ENCODE assay signal across 8 cellular contexts in the genomic region with DNA sequence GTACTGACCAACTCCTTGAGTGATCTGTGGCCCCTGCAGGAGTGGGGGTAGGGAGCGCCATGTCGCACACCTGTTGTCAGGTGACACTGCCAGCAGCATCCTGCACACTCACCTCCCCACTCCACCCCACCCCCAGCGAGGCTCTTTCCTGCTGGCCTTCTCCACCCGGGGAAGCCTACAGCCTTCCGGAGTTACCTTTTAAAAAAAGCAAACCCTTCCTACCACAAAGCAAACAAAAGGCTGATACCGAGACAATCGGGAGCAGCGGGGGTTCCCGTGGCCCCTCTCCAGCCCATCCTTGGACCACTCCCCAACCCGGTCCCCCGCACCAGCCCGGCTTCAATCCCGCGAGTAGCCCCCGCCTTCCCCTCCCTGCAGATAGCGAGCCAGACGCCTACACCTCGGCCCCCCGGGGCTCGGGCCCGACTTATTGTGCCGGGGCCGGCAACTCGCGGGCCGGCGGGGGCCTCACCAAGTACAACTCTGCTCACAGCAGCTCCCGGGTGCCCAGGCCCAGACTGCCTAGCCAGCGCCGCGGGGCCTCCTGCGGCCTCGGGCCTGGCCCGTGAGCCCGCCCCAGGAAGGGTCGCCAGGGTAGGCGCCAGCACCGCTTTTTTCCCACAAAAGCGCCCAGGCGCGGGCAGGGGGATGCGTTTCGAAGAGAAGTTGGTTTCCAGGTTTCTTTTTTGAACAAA. TPM values are rescaled to one million over a fixed set of nuclear protein-coding genes. Genes with fewer than 3 reads are reported as not detected.
DNase-seq lines count a peak whose midpoint lies in the region; ATAC-seq and TF ChIP-seq lines count a peak whose summit lies in the region.

No MANE protein-coding gene starts in this region.

- H3K9me3 Mint-ChIP-seq in H9 = peaks cover 0 to 2% of the 10 kb centered on the region in 2 experiments; a peak in 1 of 5 replicates
- H3K9me3 Mint-ChIP-seq in nephron = no peaks in the 10 kb centered on the region

- no peak overlapping the region for H2AK5ac ChIP-seq in H9 (ENCODE audit: insufficient read length, low read length)

- H3K23ac ChIP-seq in H9 (ENCODE audit: insufficient read length, low read depth, low read length) = no peak overlapping the region

- peak overlapping the region; percentile 90 for H3K4me3 ChIP-seq in epithelial cell of proximal tubule (ENCODE audit: low read depth, low read length)
- peak overlapping the region; percentile 75 to 97 (median 86) for H3K4me3 ChIP-seq in upper lobe of left lung

- H2BK5ac ChIP-seq in H9 (ENCODE audit: insufficient read length, low read length) = no peak overlapping the region

- H4K5ac ChIP-seq in H9 (ENCODE audit: insufficient read length, low read depth, low read length) = no peak overlapping the region

- TF ChIP-seq CTCF in H9 (conservative IDR thresholded peaks at IDR 0.05) (no peak), epithelial cell of proximal tubule (conservative IDR thresholded peaks at IDR 0.05; ENCODE audit: low read depth, low read length) (no peak), nephron (IDR thresholded peaks at IDR 0.05; ENCODE audit: unreplicated experiment in 3 of 3) (no peak), upper lobe of left lung (IDR thresholded peaks at IDR 0.05) (no peak)

- H3K4ac ChIP-seq in H9 (ENCODE audit: low read depth, low read length) = no peak overlapping the region

- TF ChIP-seq POLR2A in upper lobe of left lung (IDR thresholded peaks at IDR 0.05) = peak in 1 of 4 donors; percentile 21

- no peak overlapping the region for H2AFZ ChIP-seq in H9 (ENCODE audit: low read length)

- H3K23me2 ChIP-seq in H9 (ENCODE audit: insufficient read length, low read depth, low read length, poor library complexity, severe bottlenecking) = peaks cover 16% of the 10 kb centered on the region

- no peak overlapping the region for H2BK120ac ChIP-seq in H9 (ENCODE audit: low read depth, low read length, poor library complexity, severe bottlenecking)

- no peak overlapping the region for H4K91ac ChIP-seq in H9 (ENCODE audit: insufficient read length, low read depth, low read length)

- no peak overlapping the region for H2BK15ac ChIP-seq in H9 (ENCODE audit: low read depth, low read length)

- H3K14ac ChIP-seq in H9 (ENCODE audit: insufficient read depth, low read length) = peak overlapping the region; percentile 57; the same call in 1 of the 2 replicates

- no peak overlapping the region for H2BK12ac ChIP-seq in H9 (ENCODE audit: insufficient read length, low read depth, low read length)

- H3K18ac ChIP-seq in H9 (ENCODE audit: insufficient read length, low read depth, low read length) = no peak overlapping the region

- peaks cover 12% of the 10 kb centered on the region; the same call in 1 of the 2 replicates for H3K79me2 ChIP-seq in H9 (ENCODE audit: insufficient read depth, low read length)

- no peak for TF ChIP-seq EP300 in upper lobe of left lung (IDR thresholded peaks at IDR 0.05)

- H3K4me1 ChIP-seq in H9 (ENCODE audit: insufficient read depth, low read length) (peaks cover 11% of the 10 kb centered on the region; the same call in 1 of the 2 replicates), upper lobe of left lung (peaks cover 44 to 61% (median 51%) of the 10 kb centered on the region in 4 donors)

- peak overlapping the region in 1 of 3 experiments; percentile 70; a peak in 1 of 7 replicates for H3K27ac Mint-ChIP-seq in H9
- H3K27ac Mint-ChIP-seq in nephron = peak overlapping the region; percentile 60 to 92 (median 81)

- H3K27me3 ChIP-seq in H9 (ENCODE audit: insufficient read depth, low read length) (peaks cover 23% of the 10 kb centered on the region; the same call in 1 of the 2 replicates), upper lobe of left lung (no peaks in the 10 kb centered on the region)

- DNase-seq in G401 (ENCODE audit: low spot score) = peak; percentile 26
- peak; percentile 58 for DNase-seq in H9
- peak; percentile 18 for DNase-seq in NCI-H1105 treated with DMSO at 0.1 percent for 48 hours (lab: John Stamatoyannopoulos, UW)
- peak; percentile 28 to 31 for DNase-seq in activated CD4-positive, alpha-beta T cell treated with anti-CD3 and anti-CD28 coated beads, Interleukin-2, amount 50 U/mL, for 4 hours
- no peak for DNase-seq in epithelial cell of proximal tubule (ENCODE audit: low read depth)
- DNase-seq in upper lobe of left lung = peak; percentile 63 to 89
- no peak for DNase-seq in cortex of kidney (lab: John Stamatoyannopoulos, UW)

- H3K4me3 Mint-ChIP-seq in H9 = peak overlapping the region; percentile 72 to 83
- peak overlapping the region; percentile 87 to 91 (median 89) for H3K4me3 Mint-ChIP-seq in nephron

- H3K79me1 ChIP-seq in H9 (ENCODE audit: insufficient read depth, low read depth, low read length, poor library complexity, severe bottlenecking) = peaks cover 8% of the 10 kb centered on the region

- H3K9ac ChIP-seq in H9 (ENCODE audit: extremely low read depth, insufficient read length, low read length) = peak overlapping the region; percentile 3

- peaks cover 2% of the 10 kb centered on the region for H4K20me1 ChIP-seq in H9 (ENCODE audit: control insufficient read depth, insufficient read depth, insufficient read length)

- H3K36me3 ChIP-seq in upper lobe of left lung = no peaks in the 10 kb centered on the region

- peak; percentile 28 to 44 for ATAC-seq in upper lobe of left lung (ENCODE audit: low FRiP score in 2 of 2)

- H3K56ac ChIP-seq in H9 (ENCODE audit: insufficient read length, low read depth, low read length) = no peak overlapping the region

- no peak overlapping the region for H4K8ac ChIP-seq in H9 (replicated peaks; ENCODE audit: insufficient read length, low read depth, low read length)

- H3K27ac ChIP-seq in H9 (ENCODE audit: insufficient read length, low read depth, low read length) (no peak overlapping the region), upper lobe of left lung (peak overlapping the region; percentile 88 to 96 (median 89))

- H3K9me3 ChIP-seq in H9 (ENCODE audit: control insufficient read depth, low read depth, low read length) (no peaks in the 10 kb centered on the region), upper lobe of left lung (no peaks in the 10 kb centered on the region)

- H3K36me3 Mint-ChIP-seq in H9 (ENCODE audit: insufficient read depth in 1 of 3, low read depth in 3 of 3) (peaks cover 0 to 4% (median 2%) of the 10 kb centered on the region in 3 experiments; a peak in 3 of 7 replicates), nephron (ENCODE audit: low read depth) (no peaks in the 10 kb centered on the region)

- WGBS in H9 (ENCODE audit: extremely low coverage, insufficient read length, low lambda C conversion rate) = no CpG with 5 or more reads among the region's 43 CpGs
- 0 to 1% methylated on average over 16 to 39 of the region's 43 CpGs for WGBS in upper lobe of left lung, 2 donors

- H3K4me2 ChIP-seq in H9 (ENCODE audit: insufficient read depth, insufficient read length, low read length) = peak overlapping the region; percentile 82

- no peak overlapping the region for H3T11ph ChIP-seq in H9 (ENCODE audit: low read length)

- in situ Hi-C loops in G401 (cut with HindIII; ENCODE audit: low sequenced_read_pairs) = no loop called here

- no peak overlapping the region for H2BK20ac ChIP-seq in H9 (ENCODE audit: low read depth, low read length, poor library complexity, severe bottlenecking)

- H3K27me3 Mint-ChIP-seq in H9 (ENCODE audit: low read depth) = peaks cover 72% of the 10 kb centered on the region
- peaks cover 12% of the 10 kb centered on the region for H3K27me3 Mint-ChIP-seq in nephron (ENCODE audit: low read depth)

- H3K4me1 Mint-ChIP-seq in H9 (peaks cover 39 to 48% of the 10 kb centered on the region in 2 experiments), nephron (peaks cover 45% of the 10 kb centered on the region)

RNA-seq across cellular contexts. Expression of a gene that starts 0.7 kb away (rescaled TPM):
- 912 and 1,162 TPM in 2 replicates for total RNA-seq in G401 (2014; rRNA removed; shearing (Covaris generic))
- total RNA-seq in H9 (2021) (101 and 111 TPM in 2 replicates), epithelial cell of proximal tubule (390 and 403 TPM in 2 replicates), upper lobe of left lung (100 to 1,000 TPM; 232 to 690 (median 355) TPM)

RNA-seq across cellular contexts. Expression of a gene that starts 48.8 kb away (rescaled TPM):
- total RNA-seq in G401 (2014; rRNA removed; shearing (Covaris generic)) = 0.18 and 0.24 TPM in 2 replicates
- total RNA-seq in H9 (2021) (not detected in 2 replicates), epithelial cell of proximal tubule (not detected in 2 replicates), upper lobe of left lung (1 to 10 TPM in 1 of 6 donors, under 1 TPM in 3, not detected in 2; 0.11 to 1.0 (median 0.27) TPM)

RNA-seq across cellular contexts. Expression of a gene that starts 53.8 kb away (rescaled TPM):
- total RNA-seq in G401 (2014; rRNA removed; shearing (Covaris generic)) = 0.31 and 0.43 TPM in 2 replicates
- not detected in 2 replicates for total RNA-seq in H9 (2021)
- total RNA-seq in epithelial cell of proximal tubule = not detected in 2 replicates
- under 1 TPM in 2 of 6 donors, not detected in 4; 0.23 to 0.24 TPM for total RNA-seq in upper lobe of left lung

Comparison
In these comparisons a context has a peak if more than half of its experiments do, and no peak if none do; other contexts are left out.
1. DNase-seq: peak in G401 (single experiment), H9 (single experiment), NCI-H1105 treated with DMSO at 0.1 percent for 48 hours (single experiment), activated CD4-positive, alpha-beta T cell treated with anti-CD3 and anti-CD28 coated beads, Interleukin-2, amount 50 U/mL, for 4 hours (2 of 2) and upper lobe of left lung (2 of 2); none in epithelial cell of proximal tubule (single experiment) and cortex of kidney (single experiment).